ENCODE assay signal across 1 cellular context in the genomic region with DNA sequence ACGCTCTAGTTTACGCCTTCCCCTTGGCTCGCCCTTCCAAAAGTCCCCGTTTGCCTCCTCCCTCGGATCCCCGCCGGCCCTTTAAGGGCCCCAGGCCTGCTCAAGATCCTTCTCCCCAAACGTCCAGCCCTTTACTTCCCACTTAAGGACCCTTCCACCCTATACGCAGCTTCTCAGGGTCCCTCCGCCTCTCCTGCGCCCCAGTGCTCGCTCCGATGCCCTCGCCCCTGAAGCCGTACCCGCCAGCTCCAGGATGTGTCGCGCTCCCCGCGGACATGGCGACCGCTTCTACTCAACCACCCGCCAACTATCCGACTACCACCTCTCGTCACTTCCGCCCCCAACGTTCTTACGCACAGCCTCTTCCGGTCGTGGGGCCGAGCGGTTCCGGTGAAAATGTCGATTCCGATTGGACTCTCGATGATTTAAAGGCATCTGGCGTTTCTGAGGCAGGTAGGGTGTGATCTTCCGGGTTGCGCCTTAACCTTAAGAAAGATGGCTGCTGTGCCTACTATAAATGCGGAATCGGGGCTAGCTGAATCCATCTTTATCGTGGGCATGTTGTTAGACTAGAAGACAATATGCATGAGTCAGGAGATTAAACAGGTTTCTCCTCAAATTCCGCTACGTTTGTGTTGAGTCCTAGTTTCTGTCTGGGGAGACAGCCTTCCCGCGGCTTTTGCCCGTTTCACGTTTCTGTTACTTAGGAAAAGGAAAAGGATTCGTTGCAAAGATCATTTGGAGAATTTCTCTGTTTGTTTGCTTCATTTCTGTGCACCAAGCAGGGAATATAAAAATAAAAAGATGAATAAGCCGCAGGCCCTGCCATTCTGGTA.
A peak's percentile ranks its signal among the peaks of the same experiment; 100 is the strongest.
TF ChIP-seq lines count a peak whose summit lies in the region.

A gene (minus strand): TSS at position 317 of the 836 bp plus-strand sequence. CDS start 40 bp downstream, at position 277.

TF ChIP-seq in K562, 482 proteins besides CTCF, POLR2A, EP300 and RAD21 (continued from another document and continues in another):
- TF ChIP-seq MCM3 (IDR thresholded peaks at IDR 0.05) (no peak), FOXJ2 (tag; IDR thresholded peaks at IDR 0.05) (no peak), SRF (CRISPR knock-in tag; IDR thresholded peaks at IDR 0.05) (peak in 1 of 2 experiments; percentile 57; a peak in 1 of 4 replicates), NCOR1 (IDR thresholded peaks at IDR 0.05) (peak; percentile 22; the same call in 1 of the 2 replicates), C11orf30 (IDR thresholded peaks at IDR 0.05; ENCODE audit: low read depth) (peak; percentile 91), TOE1 (IDR thresholded peaks at IDR 0.05; ENCODE audit: borderline replicate concordance) (peak; percentile 67; the same call in 1 of the 2 replicates), TOE1 (CRISPR knock-in tag; IDR thresholded peaks at IDR 0.05; ENCODE audit: borderline replicate concordance, low read depth) (no peak), POLR2AphosphoS5 (IDR thresholded peaks at IDR 0.05; ENCODE audit: control insufficient read depth, insufficient read depth, low read depth, low read length) (peak; percentile 97), ZNF41 (CRISPR knock-in tag; conservative IDR thresholded peaks at IDR 0.05) (no peak), JUN (IDR thresholded peaks at IDR 0.05; ENCODE audit: borderline replicate concordance, low read depth, low read length) (no peak; the same call in 1 of the 2 replicates), JUN (CRISPR knock-in tag; IDR thresholded peaks at IDR 0.05; ENCODE audit: borderline replicate concordance) (peak; percentile 93), POLR2B (IDR thresholded peaks at IDR 0.05; ENCODE audit: low read depth, partially characterized antibody) (peak; percentile 99), KLF1 (tag; IDR thresholded peaks at IDR 0.05) (peak; percentile 53; the same call in 1 of the 2 replicates), ARHGAP35 (IDR thresholded peaks at IDR 0.05; ENCODE audit: partially characterized antibody) (no peak), NFE2 (IDR thresholded peaks at IDR 0.05; ENCODE audit: low read depth) (peak; percentile 67), MAFF (IDR thresholded peaks at IDR 0.05; ENCODE audit: low read length) (peak; percentile 45; the same call in 1 of the 2 replicates), ATF1 (CRISPR knock-in tag; IDR thresholded peaks at IDR 0.05) (no peak), ATF1 (tag; IDR thresholded peaks at IDR 0.05) (peak; percentile 96), SRSF3 (IDR thresholded peaks at IDR 0.05; ENCODE audit: insufficient read depth, low read length) (0 out of 2 replicates have a peak, but pooled peaks have one; percentile 79), ELF4 (CRISPR knock-in tag; IDR thresholded peaks at IDR 0.05) (peak; percentile 80), RHOXF2B (CRISPR knock-in tag; conservative IDR thresholded peaks at IDR 0.05) (0 out of 2 replicates have a peak, but pooled peaks have one; percentile 16), LARP7 (IDR thresholded peaks at IDR 0.05) (peak; percentile 85), BMI1 (IDR thresholded peaks at IDR 0.05; ENCODE audit: low read length) (no peak), HDGF (IDR thresholded peaks at IDR 0.05) (no peak), CBX3 (IDR thresholded peaks at IDR 0.05; ENCODE audit: borderline replicate concordance in 1 of 2, low read length in 2 of 2) (peak in 1 of 2 experiments; percentile 34; a peak in 1 of 3 replicates), KAT2B (IDR thresholded peaks at IDR 0.05; ENCODE audit: low read depth, low read length) (no peak), HLTF (IDR thresholded peaks at IDR 0.05) (no peak), KDM5B (IDR thresholded peaks at IDR 0.05; ENCODE audit: insufficient replicate concordance, low read depth, low read length) (peak; percentile 97), CXXC5 (CRISPR knock-in tag; IDR thresholded peaks at IDR 0.05) (peak; percentile 88), ETV1 (tag; conservative IDR thresholded peaks at IDR 0.05; ENCODE audit: low read depth) (peak; percentile 73), HDAC6 (IDR thresholded peaks at IDR 0.05; ENCODE audit: low read depth, low read length) (no peak), HCFC1 (IDR thresholded peaks at IDR 0.05; ENCODE audit: low read depth, low read length) (peak; percentile 85), TEAD1 (CRISPR knock-in tag; IDR thresholded peaks at IDR 0.05) (peak; percentile 69 to 83; a peak in 2 of 4 replicates), POLR2AphosphoS2 (IDR thresholded peaks at IDR 0.05; ENCODE audit: low read length) (peak; percentile 80; the same call in 1 of the 2 replicates), NFIC (IDR thresholded peaks at IDR 0.05) (peak; percentile 71), SIX5 (IDR thresholded peaks at IDR 0.05; ENCODE audit: borderline replicate concordance in 1 of 2, insufficient read depth in 1 of 2, low read depth in 1 of 2, low read length in 2 of 2) (peak; percentile 30 to 37; a peak in 3 of 4 replicates), PHB2 (IDR thresholded peaks at IDR 0.05; ENCODE audit: low read depth) (0 out of 2 replicates have a peak, but pooled peaks have one; percentile 1), MAFK (IDR thresholded peaks at IDR 0.05; ENCODE audit: low read length) (peak; percentile 52), MEIS2 (IDR thresholded peaks at IDR 0.05; ENCODE audit: partially characterized antibody) (peak; percentile 99), ERF (CRISPR knock-in tag; IDR thresholded peaks at IDR 0.05) (no peak), SIN3B (IDR thresholded peaks at IDR 0.05; ENCODE audit: low read depth) (peak; percentile 48; the same call in 1 of the 2 replicates), EP400 (IDR thresholded peaks at IDR 0.05) (peak; percentile 98)
- TF ChIP-seq, protein P1, sequence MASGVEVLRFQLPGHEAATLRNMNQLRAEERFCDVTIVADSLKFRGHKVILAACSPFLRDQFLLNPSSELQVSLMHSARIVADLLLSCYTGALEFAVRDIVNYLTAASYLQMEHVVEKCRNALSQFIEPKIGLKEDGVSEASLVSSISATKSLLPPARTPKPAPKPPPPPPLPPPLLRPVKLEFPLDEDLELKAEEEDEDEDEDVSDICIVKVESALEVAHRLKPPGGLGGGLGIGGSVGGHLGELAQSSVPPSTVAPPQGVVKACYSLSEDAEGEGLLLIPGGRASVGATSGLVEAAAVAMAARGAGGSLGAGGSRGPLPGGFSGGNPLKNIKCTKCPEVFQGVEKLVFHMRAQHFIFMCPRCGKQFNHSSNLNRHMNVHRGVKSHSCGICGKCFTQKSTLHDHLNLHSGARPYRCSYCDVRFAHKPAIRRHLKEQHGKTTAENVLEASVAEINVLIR (CRISPR knock-in tag; IDR thresholded peaks at IDR 0.05) = peak; percentile 79
- TF ChIP-seq, protein P2, sequence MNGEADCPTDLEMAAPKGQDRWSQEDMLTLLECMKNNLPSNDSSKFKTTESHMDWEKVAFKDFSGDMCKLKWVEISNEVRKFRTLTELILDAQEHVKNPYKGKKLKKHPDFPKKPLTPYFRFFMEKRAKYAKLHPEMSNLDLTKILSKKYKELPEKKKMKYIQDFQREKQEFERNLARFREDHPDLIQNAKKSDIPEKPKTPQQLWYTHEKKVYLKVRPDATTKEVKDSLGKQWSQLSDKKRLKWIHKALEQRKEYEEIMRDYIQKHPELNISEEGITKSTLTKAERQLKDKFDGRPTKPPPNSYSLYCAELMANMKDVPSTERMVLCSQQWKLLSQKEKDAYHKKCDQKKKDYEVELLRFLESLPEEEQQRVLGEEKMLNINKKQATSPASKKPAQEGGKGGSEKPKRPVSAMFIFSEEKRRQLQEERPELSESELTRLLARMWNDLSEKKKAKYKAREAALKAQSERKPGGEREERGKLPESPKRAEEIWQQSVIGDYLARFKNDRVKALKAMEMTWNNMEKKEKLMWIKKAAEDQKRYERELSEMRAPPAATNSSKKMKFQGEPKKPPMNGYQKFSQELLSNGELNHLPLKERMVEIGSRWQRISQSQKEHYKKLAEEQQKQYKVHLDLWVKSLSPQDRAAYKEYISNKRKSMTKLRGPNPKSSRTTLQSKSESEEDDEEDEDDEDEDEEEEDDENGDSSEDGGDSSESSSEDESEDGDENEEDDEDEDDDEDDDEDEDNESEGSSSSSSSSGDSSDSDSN (IDR thresholded peaks at IDR 0.05; ENCODE audit: borderline replicate concordance in 1 of 2, low read depth in 2 of 2, low read length in 2 of 2) = 0 out of 4 replicates have a peak, but pooled peaks of 1 of the 2 experiments have one; percentile 6
- TF ChIP-seq, protein P3, sequence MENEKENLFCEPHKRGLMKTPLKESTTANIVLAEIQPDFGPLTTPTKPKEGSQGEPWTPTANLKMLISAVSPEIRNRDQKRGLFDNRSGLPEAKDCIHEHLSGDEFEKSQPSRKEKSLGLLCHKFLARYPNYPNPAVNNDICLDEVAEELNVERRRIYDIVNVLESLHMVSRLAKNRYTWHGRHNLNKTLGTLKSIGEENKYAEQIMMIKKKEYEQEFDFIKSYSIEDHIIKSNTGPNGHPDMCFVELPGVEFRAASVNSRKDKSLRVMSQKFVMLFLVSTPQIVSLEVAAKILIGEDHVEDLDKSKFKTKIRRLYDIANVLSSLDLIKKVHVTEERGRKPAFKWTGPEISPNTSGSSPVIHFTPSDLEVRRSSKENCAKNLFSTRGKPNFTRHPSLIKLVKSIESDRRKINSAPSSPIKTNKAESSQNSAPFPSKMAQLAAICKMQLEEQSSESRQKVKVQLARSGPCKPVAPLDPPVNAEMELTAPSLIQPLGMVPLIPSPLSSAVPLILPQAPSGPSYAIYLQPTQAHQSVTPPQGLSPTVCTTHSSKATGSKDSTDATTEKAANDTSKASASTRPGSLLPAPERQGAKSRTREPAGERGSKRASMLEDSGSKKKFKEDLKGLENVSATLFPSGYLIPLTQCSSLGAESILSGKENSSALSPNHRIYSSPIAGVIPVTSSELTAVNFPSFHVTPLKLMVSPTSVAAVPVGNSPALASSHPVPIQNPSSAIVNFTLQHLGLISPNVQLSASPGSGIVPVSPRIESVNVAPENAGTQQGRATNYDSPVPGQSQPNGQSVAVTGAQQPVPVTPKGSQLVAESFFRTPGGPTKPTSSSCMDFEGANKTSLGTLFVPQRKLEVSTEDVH (IDR thresholded peaks at IDR 0.05; ENCODE audit: low read depth, partially characterized antibody) = peak; percentile 97
- TF ChIP-seq, protein P4, sequence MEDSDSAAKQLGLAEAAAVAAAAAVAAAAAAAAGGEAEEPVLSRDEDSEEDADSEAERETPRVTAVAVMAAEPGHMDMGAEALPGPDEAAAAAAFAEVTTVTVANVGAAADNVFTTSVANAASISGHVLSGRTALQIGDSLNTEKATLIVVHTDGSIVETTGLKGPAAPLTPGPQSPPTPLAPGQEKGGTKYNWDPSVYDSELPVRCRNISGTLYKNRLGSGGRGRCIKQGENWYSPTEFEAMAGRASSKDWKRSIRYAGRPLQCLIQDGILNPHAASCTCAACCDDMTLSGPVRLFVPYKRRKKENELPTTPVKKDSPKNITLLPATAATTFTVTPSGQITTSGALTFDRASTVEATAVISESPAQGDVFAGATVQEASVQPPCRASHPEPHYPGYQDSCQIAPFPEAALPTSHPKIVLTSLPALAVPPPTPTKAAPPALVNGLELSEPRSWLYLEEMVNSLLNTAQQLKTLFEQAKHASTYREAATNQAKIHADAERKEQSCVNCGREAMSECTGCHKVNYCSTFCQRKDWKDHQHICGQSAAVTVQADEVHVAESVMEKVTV (CRISPR knock-in tag; IDR thresholded peaks at IDR 0.05) = peak; percentile 16; the same call in 1 of the 2 replicates
- TF ChIP-seq, protein P5, sequence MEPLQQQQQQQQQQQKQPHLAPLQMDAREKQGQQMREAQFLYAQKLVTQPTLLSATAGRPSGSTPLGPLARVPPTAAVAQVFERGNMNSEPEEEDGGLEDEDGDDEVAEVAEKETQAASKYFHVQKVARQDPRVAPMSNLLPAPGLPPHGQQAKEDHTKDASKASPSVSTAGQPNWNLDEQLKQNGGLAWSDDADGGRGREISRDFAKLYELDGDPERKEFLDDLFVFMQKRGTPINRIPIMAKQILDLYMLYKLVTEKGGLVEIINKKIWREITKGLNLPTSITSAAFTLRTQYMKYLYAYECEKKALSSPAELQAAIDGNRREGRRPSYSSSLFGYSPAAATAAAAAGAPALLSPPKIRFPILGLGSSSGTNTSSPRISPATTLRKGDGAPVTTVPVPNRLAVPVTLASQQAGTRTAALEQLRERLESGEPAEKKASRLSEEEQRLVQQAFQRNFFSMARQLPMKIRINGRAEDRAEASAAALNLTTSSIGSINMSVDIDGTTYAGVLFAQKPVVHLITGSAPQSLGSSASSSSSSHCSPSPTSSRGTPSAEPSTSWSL (CRISPR knock-in tag; IDR thresholded peaks at IDR 0.05; ENCODE audit: borderline replicate concordance) = no peak
- TF ChIP-seq, protein P6, sequence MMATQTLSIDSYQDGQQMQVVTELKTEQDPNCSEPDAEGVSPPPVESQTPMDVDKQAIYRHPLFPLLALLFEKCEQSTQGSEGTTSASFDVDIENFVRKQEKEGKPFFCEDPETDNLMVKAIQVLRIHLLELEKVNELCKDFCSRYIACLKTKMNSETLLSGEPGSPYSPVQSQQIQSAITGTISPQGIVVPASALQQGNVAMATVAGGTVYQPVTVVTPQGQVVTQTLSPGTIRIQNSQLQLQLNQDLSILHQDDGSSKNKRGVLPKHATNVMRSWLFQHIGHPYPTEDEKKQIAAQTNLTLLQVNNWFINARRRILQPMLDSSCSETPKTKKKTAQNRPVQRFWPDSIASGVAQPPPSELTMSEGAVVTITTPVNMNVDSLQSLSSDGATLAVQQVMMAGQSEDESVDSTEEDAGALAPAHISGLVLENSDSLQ (IDR thresholded peaks at IDR 0.05) = peak; percentile 99
- TF ChIP-seq, protein P7, sequence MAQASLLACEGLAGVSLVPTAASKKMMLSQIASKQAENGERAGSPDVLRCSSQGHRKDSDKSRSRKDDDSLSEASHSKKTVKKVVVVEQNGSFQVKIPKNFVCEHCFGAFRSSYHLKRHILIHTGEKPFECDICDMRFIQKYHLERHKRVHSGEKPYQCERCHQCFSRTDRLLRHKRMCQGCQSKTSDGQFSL (CRISPR knock-in tag; IDR thresholded peaks at IDR 0.05) = peak; percentile 51; the same call in 1 of the 2 replicates
- TF ChIP-seq, protein P7 (tag; IDR thresholded peaks at IDR 0.05) = no peak
- TF ChIP-seq, protein P8, sequence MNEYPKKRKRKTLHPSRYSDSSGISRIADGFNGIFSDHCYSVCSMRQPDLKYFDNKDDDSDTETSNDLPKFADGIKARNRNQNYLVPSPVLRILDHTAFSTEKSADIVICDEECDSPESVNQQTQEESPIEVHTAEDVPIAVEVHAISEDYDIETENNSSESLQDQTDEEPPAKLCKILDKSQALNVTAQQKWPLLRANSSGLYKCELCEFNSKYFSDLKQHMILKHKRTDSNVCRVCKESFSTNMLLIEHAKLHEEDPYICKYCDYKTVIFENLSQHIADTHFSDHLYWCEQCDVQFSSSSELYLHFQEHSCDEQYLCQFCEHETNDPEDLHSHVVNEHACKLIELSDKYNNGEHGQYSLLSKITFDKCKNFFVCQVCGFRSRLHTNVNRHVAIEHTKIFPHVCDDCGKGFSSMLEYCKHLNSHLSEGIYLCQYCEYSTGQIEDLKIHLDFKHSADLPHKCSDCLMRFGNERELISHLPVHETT (CRISPR knock-in tag; conservative IDR thresholded peaks at IDR 0.05 in 1 of 2, IDR thresholded peaks at IDR 0.05 in 1 of 2) = peak in 1 of 2 experiments; percentile 90; a peak in 1 of 4 replicates
- TF ChIP-seq, protein P9, sequence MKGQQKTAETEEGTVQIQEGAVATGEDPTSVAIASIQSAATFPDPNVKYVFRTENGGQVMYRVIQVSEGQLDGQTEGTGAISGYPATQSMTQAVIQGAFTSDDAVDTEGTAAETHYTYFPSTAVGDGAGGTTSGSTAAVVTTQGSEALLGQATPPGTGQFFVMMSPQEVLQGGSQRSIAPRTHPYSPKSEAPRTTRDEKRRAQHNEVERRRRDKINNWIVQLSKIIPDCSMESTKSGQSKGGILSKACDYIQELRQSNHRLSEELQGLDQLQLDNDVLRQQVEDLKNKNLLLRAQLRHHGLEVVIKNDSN (CRISPR knock-in tag; IDR thresholded peaks at IDR 0.05) = no peak; the same call in 1 of the 2 replicates
